Comparison of ENCODE assay signal across 8 cellular contexts in genomic region chr12:108689314-108690190, GRCh38. TPM values are rescaled to one million over a fixed set of nuclear protein-coding genes. Genes with fewer than 3 reads are reported as not detected.
DNase-seq lines count a peak whose midpoint lies in the region; ATAC-seq and TF ChIP-seq lines count a peak whose summit lies in the region.

No MANE protein-coding gene starts in this region.

- no peaks in the 10 kb centered on the region for H3K36me3 ChIP-seq in A673 (ENCODE audit: insufficient read depth, low read length, poor library complexity, severe bottlenecking)
- H3K36me3 ChIP-seq in muscle layer of colon (ENCODE audit: insufficient read depth, low read length): no peaks in the 10 kb centered on the region

- H2BK15ac ChIP-seq in H9 (ENCODE audit: low read depth, low read length): no peak overlapping the region

- peak overlapping the region; percentile 62 for H3K14ac ChIP-seq in H9 (ENCODE audit: insufficient read depth, low read length)

- no peaks in the 10 kb centered on the region for H3K27me3 ChIP-seq in A673 (replicated peaks; ENCODE audit: insufficient read depth, low read depth, low read length, poor library complexity)
- no peaks in the 10 kb centered on the region for H3K27me3 ChIP-seq in H9 (ENCODE audit: insufficient read depth, low read length)
- H3K27me3 ChIP-seq in muscle layer of colon (ENCODE audit: control insufficient read depth in 1 of 2, insufficient read depth in 2 of 2, low read length in 2 of 2): no peaks in the 10 kb centered on the region

- no peak overlapping the region for H2AK5ac ChIP-seq in H9 (ENCODE audit: insufficient read length, low read length)

- no peak overlapping the region for H3K4me2 ChIP-seq in H9 (ENCODE audit: insufficient read depth, insufficient read length, low read length)

- H3K27ac Mint-ChIP-seq in H9 (peak overlapping the region; percentile 65 to 95 (median 94)), type B pancreatic cell (peak overlapping the region; percentile 98)

- H4K5ac ChIP-seq in H9 (ENCODE audit: insufficient read length, low read depth, low read length): no peak overlapping the region

- H3K4me1 Mint-ChIP-seq in H9 (peaks cover 55 to 60% of the 10 kb centered on the region in 2 experiments), type B pancreatic cell (ENCODE audit: unreplicated experiment) (peaks cover 67% of the 10 kb centered on the region)

- H3K9me3 ChIP-seq in A673 (ENCODE audit: low read depth, low read length, poor library complexity, severe bottlenecking): no peaks in the 10 kb centered on the region
- no peaks in the 10 kb centered on the region for H3K9me3 ChIP-seq in H9 (ENCODE audit: control insufficient read depth, low read depth, low read length)
- H3K9me3 ChIP-seq in muscle layer of colon (ENCODE audit: low read length): no peaks in the 10 kb centered on the region

- peaks cover 4% of the 10 kb centered on the region; the same call in 1 of the 2 replicates for H3K79me2 ChIP-seq in H9 (ENCODE audit: insufficient read depth, low read length)

- H3K79me1 ChIP-seq in H9 (ENCODE audit: insufficient read depth, low read depth, low read length, poor library complexity, severe bottlenecking): peaks cover 3% of the 10 kb centered on the region

- H3K36me3 Mint-ChIP-seq in H9 (ENCODE audit: insufficient read depth in 1 of 3, low read depth in 3 of 3) (peaks cover 2 to 5% (median 3%) of the 10 kb centered on the region in 3 experiments; a peak in 5 of 7 replicates), type B pancreatic cell (peaks cover 4% of the 10 kb centered on the region)

- in situ Hi-C loops in SK-MEL-5 (cut with HindIII; ENCODE audit: low pct_unique_long_range_greater_than_20kb, low sequenced_read_pairs): no loop called here

- no peak overlapping the region for H2BK5ac ChIP-seq in H9 (ENCODE audit: insufficient read length, low read length)

- H3K27me3 Mint-ChIP-seq in H9 (ENCODE audit: low read depth) (no peaks in the 10 kb centered on the region), type B pancreatic cell (no peaks in the 10 kb centered on the region)

- H2BK120ac ChIP-seq in H9 (ENCODE audit: low read depth, low read length, poor library complexity, severe bottlenecking): no peak overlapping the region

- no peak overlapping the region for H4K91ac ChIP-seq in H9 (ENCODE audit: insufficient read length, low read depth, low read length)

- H3K4ac ChIP-seq in H9 (ENCODE audit: low read depth, low read length): no peak overlapping the region; the same call in 1 of the 2 replicates

- no peak overlapping the region for H3K4me3 Mint-ChIP-seq in H9
- peak overlapping the region; percentile 78 for H3K4me3 Mint-ChIP-seq in type B pancreatic cell

- BruUV-seq in A673 (replicated peaks; lab: Mats Ljungman, UMichigan): no TSS peak

- peak overlapping the region; percentile 50 for H3K18ac ChIP-seq in H9 (ENCODE audit: insufficient read length, low read depth, low read length)

- peak overlapping the region; percentile 96 for H3K27ac ChIP-seq in A673 (ENCODE audit: low read depth, low read length, poor library complexity, severe bottlenecking)
- peak overlapping the region; percentile 27 for H3K27ac ChIP-seq in H9 (ENCODE audit: insufficient read length, low read depth, low read length)
- peak overlapping the region; percentile 95 for H3K27ac ChIP-seq in muscle layer of colon (ENCODE audit: low read depth, low read length)

- no peak overlapping the region for H2AFZ ChIP-seq in H9 (ENCODE audit: low read length)

- no CpG with 5 or more reads among the region's 7 CpGs for WGBS in H9 (ENCODE audit: extremely low coverage, insufficient read length, low lambda C conversion rate)

- peak; percentile 37; the same call in 1 of the 2 replicates for TF ChIP-seq CTCF in A673 (conservative IDR thresholded peaks at IDR 0.05; ENCODE audit: low read depth, low read length)
- no peak for TF ChIP-seq CTCF in H9 (conservative IDR thresholded peaks at IDR 0.05)
- no peak for TF ChIP-seq CTCF in type B pancreatic cell (conservative IDR thresholded peaks at IDR 0.05)

- no peak for ATAC-seq in HG03565 (IDR thresholded peaks at IDR 0.05; ENCODE audit: unreplicated experiment)

- H3K56ac ChIP-seq in H9 (ENCODE audit: insufficient read length, low read depth, low read length): no peak overlapping the region

- no peak overlapping the region for H3K23ac ChIP-seq in H9 (ENCODE audit: insufficient read length, low read depth, low read length)

- peak overlapping the region; percentile 6 for H2BK12ac ChIP-seq in H9 (ENCODE audit: insufficient read length, low read depth, low read length)

- CTCF ChIA-PET in A673 (lab: Charles Lee): no interaction called here

- H3K4me3 ChIP-seq in A673 (ENCODE audit: low read depth, low read length, poor library complexity, severe bottlenecking) (peak overlapping the region; percentile 8), muscle layer of colon (ENCODE audit: low read depth in 1 of 2, low read length in 2 of 2) (peak overlapping the region in 1 of 2 donors; percentile 19)

- no peak overlapping the region for H3K9ac ChIP-seq in H9 (ENCODE audit: extremely low read depth, insufficient read length, low read length)
- peak overlapping the region; percentile 89 for H3K9ac ChIP-seq in muscle layer of colon (ENCODE audit: low read length)

- peaks cover 69% of the 10 kb centered on the region for H3K4me1 ChIP-seq in A673 (ENCODE audit: insufficient read depth, low read length, poor library complexity, severe bottlenecking)
- peaks cover 9% of the 10 kb centered on the region; the same call in 1 of the 2 replicates for H3K4me1 ChIP-seq in H9 (ENCODE audit: insufficient read depth, low read length)
- peaks cover 82% of the 10 kb centered on the region for H3K4me1 ChIP-seq in muscle layer of colon (ENCODE audit: insufficient read depth, low read length)

- DNase-seq in A673 (ENCODE audit: low spot score) (peak; percentile 85), H9 (no peak), SK-MEL-5 (ENCODE audit: low read depth, low spot score) (peak; percentile 93), cerebellar cortex (ENCODE audit: low spot score) (peak; percentile 31), type B pancreatic cell (ENCODE audit: extremely low spot score, unreplicated experiment) (no peak), NCI-H2171 (lab: John Stamatoyannopoulos, UW) (no peak)

- intact Hi-C loops in A673 (cut with micrococcal nuclease; ENCODE audit: unreplicated experiment): loop anchor here (2.0 kb wide), 1 partner anchor 41 kb away; the partner anchor contains the start of gene CORO1C

- H3T11ph ChIP-seq in H9 (ENCODE audit: low read length): peak overlapping the region; percentile 56

- H4K20me1 ChIP-seq in H9 (ENCODE audit: control insufficient read depth, insufficient read depth, insufficient read length): peaks cover 3% of the 10 kb centered on the region

- no peak overlapping the region for H4K8ac ChIP-seq in H9 (replicated peaks; ENCODE audit: insufficient read length, low read depth, low read length)

- no peak overlapping the region for H2BK20ac ChIP-seq in H9 (ENCODE audit: low read depth, low read length, poor library complexity, severe bottlenecking)

- no peaks in the 10 kb centered on the region for H3K23me2 ChIP-seq in H9 (ENCODE audit: insufficient read length, low read depth, low read length, poor library complexity, severe bottlenecking)

- H3K9me3 Mint-ChIP-seq in H9 (no peaks in the 10 kb centered on the region), type B pancreatic cell (no peaks in the 10 kb centered on the region)

- POLR2A ChIA-PET in A673 (lab: Charles Lee; ENCODE audit: low non-redundant PET): interaction anchor here (0.6 kb wide), 1 partner anchor 114 kb away, joined by 6 read pairs; no protein-coding TSS in a partner anchor

RNA-seq across cellular contexts. Expression of gene CORO1C, which starts 41.8 kb away (rescaled TPM):
- 206 and 208 TPM in 2 replicates for total RNA-seq in A673 (2021)
- total RNA-seq in H9 (2021): 154 and 164 TPM in 2 replicates
- 156 and 175 TPM in 2 replicates for total RNA-seq in SK-MEL-5 (2014; rRNA removed; shearing (Covaris generic))
- polyA plus RNA-seq in SK-MEL-5 (2015; cell fraction: cytosol; rRNA removed): 180 and 196 TPM in 2 replicates
- polyA plus RNA-seq in SK-MEL-5 (2015; cell fraction: nucleus; rRNA removed): 114 and 118 TPM in 2 replicates
- 87.9 and 103 TPM in 2 replicates for total RNA-seq in type B pancreatic cell (ENCODE audit: low replicate concordance)

RNA-seq across cellular contexts. Expression of gene SELPLG, which starts 55.9 kb away (rescaled TPM):
- 0.34 and 0.35 TPM in 2 replicates for total RNA-seq in A673 (2021)
- total RNA-seq in H9 (2021): 0.09 and 0.15 TPM in 2 replicates
- total RNA-seq in SK-MEL-5 (2014; rRNA removed; shearing (Covaris generic)): 0.50 and 0.80 TPM in 2 replicates
- polyA plus RNA-seq in SK-MEL-5 (2015; cell fraction: cytosol; rRNA removed): 0.35 and 1.0 TPM in 2 replicates
- 3.6 and 5.4 TPM in 2 replicates for polyA plus RNA-seq in SK-MEL-5 (2015; cell fraction: nucleus; rRNA removed)
- 0.31 and 0.48 TPM in 2 replicates for total RNA-seq in type B pancreatic cell (ENCODE audit: low replicate concordance)

Comparison
In these comparisons a context has a peak if more than half of its experiments do, and no peak if none do; other contexts are left out.
1. DNase-seq: peak in A673 (single experiment), SK-MEL-5 (single experiment) and cerebellar cortex (single experiment); none in H9 (single experiment), type B pancreatic cell (single experiment) and NCI-H2171 (single experiment).
2. H3K27ac ChIP-seq: peak in every context shown above with its lines; median percentile 96 in A673; 95 in muscle layer of colon; 27 in H9.